10 cellular contexts compared by ENCODE assay signal in the genomic region with DNA sequence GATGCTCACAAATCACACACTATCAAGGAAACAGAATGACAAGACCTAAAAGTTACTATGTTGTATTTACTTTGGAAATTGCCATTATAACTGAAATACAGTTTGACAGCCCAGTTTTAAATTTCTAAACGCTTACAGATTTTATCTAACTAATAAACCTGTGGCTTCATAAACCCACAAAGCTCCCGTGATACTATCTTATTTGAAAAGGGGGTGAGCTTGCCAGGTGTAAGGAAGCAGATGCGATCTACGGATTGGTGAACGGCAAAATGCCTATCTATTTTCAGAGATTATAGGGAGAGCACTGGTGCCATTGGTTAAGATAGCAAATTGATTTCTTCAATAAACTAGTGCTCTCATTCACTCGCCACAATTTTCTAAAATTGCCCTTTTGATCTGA.
"Had no signal": no experiment of that assay in that cellular context is flagged by ENCODE, and none has a peak within 500 bp of the region (broad histone marks: within the 10 kb centered on the region; RNA-seq: fewer than 3 reads in every experiment).

No MANE protein-coding gene starts in this region.

- FAIRE-seq: H1, H54, HepG2, K562 had no signal

- H3K9ac ChIP-seq: KMS-11 had no signal

- H3K4me2 ChIP-seq: GM23338, KMS-11 had no signal

- H3K27ac ChIP-seq: HL-60, KMS-11 had no signal

- H2AFZ ChIP-seq: GM23338 had no signal

- ATAC-seq: GM23338, HepG2, K562 had no signal

- H3K4me3 ChIP-seq: GM23338, K562 had no signal

- DNase-seq: H9, HCEC 1CT, Kasumi-1 had no signal
